ENCODE assay signal across 1 cellular context in genomic region chr19:3855321-3855720, GRCh38.
TF ChIP-seq lines count a peak whose summit lies in the region.

No MANE protein-coding gene starts in this region.

TF ChIP-seq in IMR-90, 13 proteins besides CTCF, POLR2A, EP300 and RAD21 (continued from another document):
- no peak for TF ChIP-seq MAZ (IDR thresholded peaks at IDR 0.05; ENCODE audit: borderline replicate concordance, low read depth, low read length)
- no peak for TF ChIP-seq USF2 (IDR thresholded peaks at IDR 0.05; ENCODE audit: low read depth, low read length)
- no peak for TF ChIP-seq RCOR1 (IDR thresholded peaks at IDR 0.05; ENCODE audit: insufficient replicate concordance, low read length)
- no peak for TF ChIP-seq SMC3 (IDR thresholded peaks at IDR 0.05; ENCODE audit: low read depth, low read length)
- no peak for TF ChIP-seq NFE2L2 (IDR thresholded peaks at IDR 0.05; ENCODE audit: low read depth, low read length)
- TF ChIP-seq FOS (IDR thresholded peaks at IDR 0.05; ENCODE audit: low read depth, low read length) = no peak
- no peak for TF ChIP-seq MXI1 (IDR thresholded peaks at IDR 0.05; ENCODE audit: borderline replicate concordance, low read depth, low read length)
- TF ChIP-seq MAFK (IDR thresholded peaks at IDR 0.05; ENCODE audit: low read depth, low read length) = no peak
- no peak for TF ChIP-seq CHD1 (IDR thresholded peaks at IDR 0.05; ENCODE audit: low read depth, low read length)
- no peak for TF ChIP-seq BHLHE40 (IDR thresholded peaks at IDR 0.05; ENCODE audit: low read depth, low read length)
- no peak for TF ChIP-seq RFX5 (IDR thresholded peaks at IDR 0.05; ENCODE audit: low read depth, low read length)
- no peak for TF ChIP-seq CEBPB (IDR thresholded peaks at IDR 0.05; ENCODE audit: low read depth, low read length)
TF ChIP-seq in IMR-90: peak in this region for 0.
